Comparison of ENCODE assay signal across 30 cellular contexts in genomic region chr21:36874665-36875064, GRCh38.
"Had no signal": no experiment of that assay in that cellular context is flagged by ENCODE, and none has a peak within 500 bp of the region (broad histone marks: within the 10 kb centered on the region; RNA-seq: fewer than 3 reads in every experiment).

No MANE protein-coding gene starts in this region.

- H3K27me3 Mint-ChIP-seq: naive B cell; naive thymus-derived CD8-positive, alpha-beta T cell; natural killer cell treated with Interleukin-12 subunit alpha and Interleukin-12 subunit beta and Interleukin-15 and Interleukin-18, amount 100 ng/mL, for 72 hours; progenitor cell of endocrine pancreas; stimulated activated naive B cell treated with anti-CD40 and anti-IgM and Interleukin-4, amounts not matched to agents 10 μg/mL and 1 μg/mL and 100 μg/mL, for 72 hours; stimulated activated naive CD8-positive, alpha-beta T cell treated with anti-CD3 and anti-CD28 coated beads, Interleukin-15, Interleukin-2, amounts not matched to agents 100 ng/mL and 50 ng/mL, for 24 hours; type B pancreatic cell had no signal

- H3K9me3 Mint-ChIP-seq: natural killer cell treated with Interleukin-12 subunit alpha and Interleukin-12 subunit beta and Interleukin-15 and Interleukin-18, amount 100 ng/mL, for 72 hours; stimulated activated naive B cell treated with anti-CD40 and anti-IgM and Interleukin-4, amounts not matched to agents 10 μg/mL and 1 μg/mL and 100 μg/mL, for 72 hours; stimulated activated naive CD8-positive, alpha-beta T cell treated with anti-CD3 and anti-CD28 coated beads, Interleukin-15, Interleukin-2, amounts not matched to agents 100 ng/mL and 50 ng/mL, for 24 hours had no signal

- FAIRE-seq: small intestine, urothelium cell line had no signal

- H3K4me3 ChIP-seq: ovary, right lobe of liver, sigmoid colon, stomach, thoracic aorta, thyroid gland, tibial nerve, vagina had no signal

- H3K9me3 ChIP-seq: ovary, right lobe of liver, thoracic aorta, thyroid gland, vagina had no signal

- DNase-seq: naive B cell; naive thymus-derived CD8-positive, alpha-beta T cell; nephron progenitor cell; occipital lobe; ovary; posterior cingulate gyrus; retina; right cardiac atrium; right lobe of liver; sigmoid colon; small intestine; stimulated activated CD4-positive, alpha-beta T cell treated with anti-CD3 and anti-CD28 coated beads, Interleukin-15, amount 100 ng/mL, for 24 hours; stimulated activated CD4-positive, alpha-beta T cell treated with anti-CD3 and anti-CD28 coated beads, Interleukin-2, amount 100 ng/mL, for 24 hours; stimulated activated CD4-positive, alpha-beta T cell treated with anti-CD3 and anti-CD28 coated beads, Interleukin-2, amount 100 ng/mL, for 48 hours; stimulated activated CD4-positive, alpha-beta T cell treated with anti-CD3 and anti-CD28 coated beads, Interleukin-4, amount 100 ng/mL, for 24 hours; stimulated activated naive B cell treated with anti-CD40 and anti-IgM and Interleukin-4, amounts not matched to agents 10 μg/mL and 1 μg/mL and 100 μg/mL, for 72 hours; stimulated activated naive CD4-positive, alpha-beta T cell treated with Interleukin-2 at 50 U/mL for 16 hours; stomach; thyroid gland had no signal

- H3K36me3 Mint-ChIP-seq: stimulated activated effector memory CD8-positive, alpha-beta T cell treated with anti-CD3 and anti-CD28 coated beads, Interleukin-12 subunit alpha, Interleukin-12 subunit beta, amount 100 ng/mL, for 72 hours had no signal

- H3K27me3 ChIP-seq: ovary, right lobe of liver, sigmoid colon, stomach, thyroid gland, tibial nerve, vagina had no signal

- H3K27ac Mint-ChIP-seq: naive B cell; naive thymus-derived CD8-positive, alpha-beta T cell; natural killer cell treated with Interleukin-12 subunit alpha and Interleukin-12 subunit beta and Interleukin-15 and Interleukin-18, amount 100 ng/mL, for 72 hours; nephron progenitor cell; progenitor cell of endocrine pancreas; stimulated activated effector memory CD8-positive, alpha-beta T cell treated with anti-CD3 and anti-CD28 coated beads, Interleukin-12 subunit alpha, Interleukin-12 subunit beta, amount 100 ng/mL, for 72 hours; stimulated activated naive B cell treated with anti-CD40 and anti-IgM and Interleukin-4, amounts not matched to agents 10 μg/mL and 1 μg/mL and 100 μg/mL, for 72 hours; stimulated activated naive CD8-positive, alpha-beta T cell treated with anti-CD3 and anti-CD28 coated beads, Interleukin-15, Interleukin-2, amounts not matched to agents 100 ng/mL and 50 ng/mL, for 24 hours; type B pancreatic cell had no signal

- ATAC-seq: naive thymus-derived CD8-positive, alpha-beta T cell; right cardiac atrium; stimulated activated effector memory CD8-positive, alpha-beta T cell treated with anti-CD3 and anti-CD28 coated beads, Interleukin-12 subunit alpha, Interleukin-12 subunit beta, amount 100 ng/mL, for 72 hours; stimulated activated naive B cell treated with anti-CD40 and anti-IgM and Interleukin-4, amounts not matched to agents 10 μg/mL and 1 μg/mL and 100 μg/mL, for 72 hours had no signal

- H3K4me3 Mint-ChIP-seq: naive B cell; naive thymus-derived CD8-positive, alpha-beta T cell; natural killer cell treated with Interleukin-12 subunit alpha and Interleukin-12 subunit beta and Interleukin-15 and Interleukin-18, amount 100 ng/mL, for 72 hours; nephron progenitor cell; neural crest cell; stimulated activated effector memory CD8-positive, alpha-beta T cell treated with anti-CD3 and anti-CD28 coated beads, Interleukin-12 subunit alpha, Interleukin-12 subunit beta, amount 100 ng/mL, for 72 hours; stimulated activated naive B cell treated with anti-CD40 and anti-IgM and Interleukin-4, amounts not matched to agents 10 μg/mL and 1 μg/mL and 100 μg/mL, for 72 hours; stimulated activated naive CD8-positive, alpha-beta T cell treated with anti-CD3 and anti-CD28 coated beads, Interleukin-15, Interleukin-2, amounts not matched to agents 100 ng/mL and 50 ng/mL, for 24 hours; type B pancreatic cell had no signal

- H3K27ac ChIP-seq: ovary, parathyroid adenoma, right lobe of liver, sigmoid colon, stomach, thoracic aorta, thyroid gland, tibial nerve, vagina had no signal

- H3K36me3 ChIP-seq: ovary, right lobe of liver, sigmoid colon, thoracic aorta, thyroid gland, vagina had no signal

- H3K4me1 Mint-ChIP-seq: naive B cell; naive thymus-derived CD8-positive, alpha-beta T cell; nephron progenitor cell; neural crest cell; stimulated activated effector memory CD8-positive, alpha-beta T cell treated with anti-CD3 and anti-CD28 coated beads, Interleukin-12 subunit alpha, Interleukin-12 subunit beta, amount 100 ng/mL, for 72 hours; stimulated activated naive B cell treated with anti-CD40 and anti-IgM and Interleukin-4, amounts not matched to agents 10 μg/mL and 1 μg/mL and 100 μg/mL, for 72 hours had no signal

- H3K4me1 ChIP-seq: parathyroid adenoma, sigmoid colon, stomach, thyroid gland, tibial nerve, vagina had no signal
